In the genomic region with DNA sequence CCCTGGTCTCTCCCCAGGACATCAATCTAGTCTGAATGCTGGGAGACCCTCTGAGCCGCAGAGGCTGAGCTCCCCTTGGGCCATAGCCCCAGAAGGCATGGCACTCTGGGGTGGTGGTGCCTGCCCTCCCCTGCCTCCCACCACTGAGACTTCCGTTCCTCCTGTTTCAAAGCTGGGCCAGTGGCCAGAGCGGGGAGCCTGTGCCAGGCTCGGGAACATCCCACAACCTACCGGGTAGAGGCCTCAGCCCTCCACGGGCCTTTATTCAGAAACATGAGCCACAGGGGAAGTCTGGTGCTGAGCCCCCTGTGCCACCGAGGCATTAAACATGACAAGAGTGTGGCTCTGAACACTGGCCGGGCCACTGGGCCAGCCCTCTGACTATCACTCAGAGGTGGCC, we compare ENCODE assay signal across 1 cellular context.
TF ChIP-seq lines count a peak whose summit lies in the region.

No MANE protein-coding gene starts in this region.

TF ChIP-seq in K562, 482 proteins besides CTCF, POLR2A, EP300 and RAD21:
- TF ChIP-seq RBFOX2 (IDR thresholded peaks at IDR 0.05; ENCODE audit: low read depth, low read length) (0 out of 2 replicates have a peak, but pooled peaks have one; percentile 11), XRCC5 (IDR thresholded peaks at IDR 0.05; ENCODE audit: low read depth, low read length) (no peak), POLR2G (IDR thresholded peaks at IDR 0.05; ENCODE audit: low read depth, low read length) (peak; percentile 33; the same call in 1 of the 2 replicates)
